1 cellular context compared by ENCODE assay signal in genomic region chr11:66570117-66570825, GRCh38.
TF ChIP-seq lines count a peak whose summit lies in the region.

No MANE protein-coding gene starts in this region.

TF ChIP-seq in SK-N-SH, 30 proteins besides CTCF, POLR2A, EP300 and RAD21:
- TF ChIP-seq, protein P1, sequence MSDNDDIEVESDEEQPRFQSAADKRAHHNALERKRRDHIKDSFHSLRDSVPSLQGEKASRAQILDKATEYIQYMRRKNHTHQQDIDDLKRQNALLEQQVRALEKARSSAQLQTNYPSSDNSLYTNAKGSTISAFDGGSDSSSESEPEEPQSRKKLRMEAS (IDR thresholded peaks at IDR 0.05; ENCODE audit: low read depth), result no peak
- TF ChIP-seq MXI1 (IDR thresholded peaks at IDR 0.05; ENCODE audit: low read depth, low read length), result no peak
- no peak for TF ChIP-seq TCF12 (IDR thresholded peaks at IDR 0.05)
- TF ChIP-seq, protein P2, sequence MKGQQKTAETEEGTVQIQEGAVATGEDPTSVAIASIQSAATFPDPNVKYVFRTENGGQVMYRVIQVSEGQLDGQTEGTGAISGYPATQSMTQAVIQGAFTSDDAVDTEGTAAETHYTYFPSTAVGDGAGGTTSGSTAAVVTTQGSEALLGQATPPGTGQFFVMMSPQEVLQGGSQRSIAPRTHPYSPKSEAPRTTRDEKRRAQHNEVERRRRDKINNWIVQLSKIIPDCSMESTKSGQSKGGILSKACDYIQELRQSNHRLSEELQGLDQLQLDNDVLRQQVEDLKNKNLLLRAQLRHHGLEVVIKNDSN (IDR thresholded peaks at IDR 0.05; ENCODE audit: borderline replicate concordance, low read depth), result no peak
- TF ChIP-seq JUND (IDR thresholded peaks at IDR 0.05), result no peak
- no peak for TF ChIP-seq TEAD4 (IDR thresholded peaks at IDR 0.05; ENCODE audit: borderline replicate concordance, insufficient read depth)
- no peak for TF ChIP-seq SIN3A (IDR thresholded peaks at IDR 0.05; ENCODE audit: borderline replicate concordance, low read depth, low read length)
